In the genomic region with DNA sequence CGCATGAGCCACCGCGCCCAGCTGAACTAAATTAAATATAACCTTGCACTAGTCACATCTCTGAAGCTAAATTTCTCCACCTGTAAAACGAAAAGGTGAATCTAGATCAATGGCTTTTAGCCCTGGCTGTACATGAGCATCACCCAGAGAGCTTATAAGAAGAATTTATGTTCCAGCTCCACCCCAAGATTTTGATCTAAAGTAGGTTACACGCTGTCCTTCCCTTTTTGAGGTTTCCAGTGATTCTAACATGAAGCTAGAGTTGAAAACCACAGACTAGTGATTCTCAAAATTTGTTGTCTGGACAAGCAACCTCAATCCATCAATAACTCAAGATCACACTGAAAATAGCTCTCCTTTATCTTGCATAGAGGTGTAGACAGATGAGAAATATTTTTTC, we compare ENCODE assay signal across 14 cellular contexts.
A peak's percentile ranks its signal among the peaks of the same experiment; 100 is the strongest.
DNase-seq lines count a peak whose midpoint lies in the region; ATAC-seq and TF ChIP-seq lines count a peak whose summit lies in the region.
"Had no signal": no experiment of that assay in that cellular context is flagged by ENCODE, and none has a peak within 500 bp of the region (broad histone marks: within the 10 kb centered on the region; RNA-seq: fewer than 3 reads in every experiment).

No MANE protein-coding gene starts in this region.

- peak overlapping the region; percentile 62 for H3K27ac Mint-ChIP-seq in activated naive CD8-positive, alpha-beta T cell treated with anti-CD3 and anti-CD28 coated beads, Interleukin-2, amount 10 ng/mL, durations not matched to agents 7 days and 5 days
- no peak overlapping the region for H3K27ac Mint-ChIP-seq in activated naive CD8-positive, alpha-beta T cell treated with anti-CD3 and anti-CD28 coated beads for 36 hours
- H3K27ac Mint-ChIP-seq in T-helper 1 cell treated with Interleukin-12 subunit alpha and Interleukin-12 subunit beta and Interleukin-4 antibody, amounts not matched to agents 30 μg/mL and 1 μg/mL, for 36 hours = peak overlapping the region; percentile 52
- H3K27ac Mint-ChIP-seq in activated T-helper 2 cell treated with anti-CD3 and anti-CD28 coated beads, Interferon-gamma antibody, Interleukin-2, Interleukin-4, amounts not matched to agents 10 μg/mL and 5 μg/mL and 100 μg/mL, durations not matched to agents 14 hours and 24 hours and 36 hours = peak overlapping the region; percentile 40

- ATAC-seq in activated naive CD8-positive, alpha-beta T cell treated with anti-CD3 and anti-CD28 coated beads, Interleukin-2, amount 10 ng/mL, durations not matched to agents 7 days and 5 days (ENCODE audit: low read depth) = peak; percentile 41
- no peak for ATAC-seq in HG03196 (IDR thresholded peaks at IDR 0.05; ENCODE audit: unreplicated experiment)
- ATAC-seq: Right ventricle myocardium inferior had no signal

- H3K4me3 Mint-ChIP-seq in activated naive CD8-positive, alpha-beta T cell treated with anti-CD3 and anti-CD28 coated beads, Interleukin-2, amount 10 ng/mL, durations not matched to agents 7 days and 5 days = peak overlapping the region; percentile 49
- H3K4me3 Mint-ChIP-seq in activated naive CD8-positive, alpha-beta T cell treated with anti-CD3 and anti-CD28 coated beads for 36 hours = no peak overlapping the region
- H3K4me3 Mint-ChIP-seq in T-helper 1 cell treated with Interleukin-12 subunit alpha and Interleukin-12 subunit beta and Interleukin-4 antibody, amounts not matched to agents 30 μg/mL and 1 μg/mL, for 36 hours = peak overlapping the region; percentile 50
- no peak overlapping the region for H3K4me3 Mint-ChIP-seq in activated T-helper 2 cell treated with anti-CD3 and anti-CD28 coated beads, Interferon-gamma antibody, Interleukin-2, Interleukin-4, amounts not matched to agents 10 μg/mL and 5 μg/mL and 100 μg/mL, durations not matched to agents 14 hours and 24 hours and 36 hours (ENCODE audit: low read depth)

- H3K9me3 Mint-ChIP-seq in activated naive CD8-positive, alpha-beta T cell treated with anti-CD3 and anti-CD28 coated beads, Interleukin-2, amount 10 ng/mL, durations not matched to agents 7 days and 5 days = no peaks in the 10 kb centered on the region
- no peaks in the 10 kb centered on the region for H3K9me3 Mint-ChIP-seq in activated naive CD8-positive, alpha-beta T cell treated with anti-CD3 and anti-CD28 coated beads for 36 hours
- H3K9me3 Mint-ChIP-seq in T-helper 1 cell treated with Interleukin-12 subunit alpha and Interleukin-12 subunit beta and Interleukin-4 antibody, amounts not matched to agents 30 μg/mL and 1 μg/mL, for 36 hours = no peaks in the 10 kb centered on the region
- no peaks in the 10 kb centered on the region for H3K9me3 Mint-ChIP-seq in activated T-helper 2 cell treated with anti-CD3 and anti-CD28 coated beads, Interferon-gamma antibody, Interleukin-2, Interleukin-4, amounts not matched to agents 10 μg/mL and 5 μg/mL and 100 μg/mL, durations not matched to agents 14 hours and 24 hours and 36 hours

- POLR2A ChIA-PET in activated naive CD8-positive, alpha-beta T cell treated with anti-CD3 and anti-CD28 coated beads, Interleukin-2, amount 10 ng/mL, durations not matched to agents 7 days and 5 days (lab: Charles Lee) = interaction anchor here (0.5 to 1.7 kb wide), 2 partner anchors 15 to 92 kb away, joined by 4 to 5 read pairs; no protein-coding TSS in a partner anchor

- H3K4me1 Mint-ChIP-seq in activated naive CD8-positive, alpha-beta T cell treated with anti-CD3 and anti-CD28 coated beads, Interleukin-2, amount 10 ng/mL, durations not matched to agents 7 days and 5 days = peaks cover 15% of the 10 kb centered on the region
- peaks cover 11% of the 10 kb centered on the region for H3K4me1 Mint-ChIP-seq in activated naive CD8-positive, alpha-beta T cell treated with anti-CD3 and anti-CD28 coated beads for 36 hours
- peaks cover 29% of the 10 kb centered on the region for H3K4me1 Mint-ChIP-seq in T-helper 1 cell treated with Interleukin-12 subunit alpha and Interleukin-12 subunit beta and Interleukin-4 antibody, amounts not matched to agents 30 μg/mL and 1 μg/mL, for 36 hours (ENCODE audit: low read depth)
- H3K4me1 Mint-ChIP-seq in activated T-helper 2 cell treated with anti-CD3 and anti-CD28 coated beads, Interferon-gamma antibody, Interleukin-2, Interleukin-4, amounts not matched to agents 10 μg/mL and 5 μg/mL and 100 μg/mL, durations not matched to agents 14 hours and 24 hours and 36 hours (ENCODE audit: low read depth) = peaks cover 27% of the 10 kb centered on the region

- DNase-seq in activated naive CD8-positive, alpha-beta T cell treated with anti-CD3 and anti-CD28 coated beads, Interleukin-2, amount 10 ng/mL, durations not matched to agents 7 days and 5 days = no peak
- DNase-seq in activated naive CD8-positive, alpha-beta T cell treated with anti-CD3 and anti-CD28 coated beads for 36 hours = no peak
- DNase-seq in activated T-helper 2 cell treated with anti-CD3 and anti-CD28 coated beads, Interferon-gamma antibody, Interleukin-2, Interleukin-4, amounts not matched to agents 10 μg/mL and 5 μg/mL and 100 μg/mL, durations not matched to agents 14 hours and 24 hours and 36 hours (ENCODE audit: low spot score) = no peak
- no peak for DNase-seq in GM13977 (ENCODE audit: low spot score)
- no peak for DNase-seq in activated effector memory CD4-positive, alpha-beta T cell treated with Interleukin-2 at 50 U/mL for 16 hours
- DNase-seq: C1 segment of cervical spinal cord; DMS79 treated with DMSO at 0.1 percent for 48 hours; GOT3; NCI-H1105 treated with DMSO at 0.1 percent for 48 hours; NCI-H1694; NK-92 treated with Interleukin-12 subunit alpha and Interleukin-12 subunit beta, amount 100 ng/mL, for 24 hours had no signal

- intact Hi-C loops in activated T-helper 2 cell treated with anti-CD3 and anti-CD28 coated beads, Interferon-gamma antibody, Interleukin-2, Interleukin-4, amounts not matched to agents 10 μg/mL and 5 μg/mL and 100 μg/mL, durations not matched to agents 14 hours and 24 hours and 36 hours (cut with micrococcal nuclease) = loop anchor here (1.0 to 2.0 kb wide), 6 partner anchors 22 to 210 kb away; no protein-coding TSS in a partner anchor

- in situ Hi-C loops in GM13977 (cut with MboI; ENCODE audit: low pct_unique_long_range_greater_than_20kb, low sequenced_read_pairs, unreplicated experiment) = no loop called here

- TF ChIP-seq CTCF in GM13977 (IDR thresholded peaks at IDR 0.05; ENCODE audit: extremely low read depth, insufficient read depth, missing control alignments) = no peak

- peaks cover 1% of the 10 kb centered on the region for H3K27me3 Mint-ChIP-seq in activated naive CD8-positive, alpha-beta T cell treated with anti-CD3 and anti-CD28 coated beads, Interleukin-2, amount 10 ng/mL, durations not matched to agents 7 days and 5 days
- peaks cover 6% of the 10 kb centered on the region for H3K27me3 Mint-ChIP-seq in activated naive CD8-positive, alpha-beta T cell treated with anti-CD3 and anti-CD28 coated beads for 36 hours
- H3K27me3 Mint-ChIP-seq in T-helper 1 cell treated with Interleukin-12 subunit alpha and Interleukin-12 subunit beta and Interleukin-4 antibody, amounts not matched to agents 30 μg/mL and 1 μg/mL, for 36 hours (ENCODE audit: low read depth) = peaks cover 19% of the 10 kb centered on the region
- H3K27me3 Mint-ChIP-seq in activated T-helper 2 cell treated with anti-CD3 and anti-CD28 coated beads, Interferon-gamma antibody, Interleukin-2, Interleukin-4, amounts not matched to agents 10 μg/mL and 5 μg/mL and 100 μg/mL, durations not matched to agents 14 hours and 24 hours and 36 hours (ENCODE audit: low read depth) = peaks cover 49% of the 10 kb centered on the region

- peaks cover 2% of the 10 kb centered on the region for H3K36me3 Mint-ChIP-seq in activated naive CD8-positive, alpha-beta T cell treated with anti-CD3 and anti-CD28 coated beads, Interleukin-2, amount 10 ng/mL, durations not matched to agents 7 days and 5 days
- no peaks in the 10 kb centered on the region for H3K36me3 Mint-ChIP-seq in activated naive CD8-positive, alpha-beta T cell treated with anti-CD3 and anti-CD28 coated beads for 36 hours
- H3K36me3 Mint-ChIP-seq in T-helper 1 cell treated with Interleukin-12 subunit alpha and Interleukin-12 subunit beta and Interleukin-4 antibody, amounts not matched to agents 30 μg/mL and 1 μg/mL, for 36 hours (ENCODE audit: low read depth) = peaks cover 2% of the 10 kb centered on the region
- H3K36me3 Mint-ChIP-seq in activated T-helper 2 cell treated with anti-CD3 and anti-CD28 coated beads, Interferon-gamma antibody, Interleukin-2, Interleukin-4, amounts not matched to agents 10 μg/mL and 5 μg/mL and 100 μg/mL, durations not matched to agents 14 hours and 24 hours and 36 hours (ENCODE audit: low read depth) = no peaks in the 10 kb centered on the region

Comparison
In these comparisons a context has a peak if more than half of its experiments do, and no peak if none do; other contexts are left out.
1. H3K4me3 Mint-ChIP-seq: peak in activated naive CD8-positive, alpha-beta T cell treated with anti-CD3 and anti-CD28 coated beads, Interleukin-2, amount 10 ng/mL, durations not matched to agents 7 days and 5 days (single experiment) and T-helper 1 cell treated with Interleukin-12 subunit alpha and Interleukin-12 subunit beta and Interleukin-4 antibody, amounts not matched to agents 30 μg/mL and 1 μg/mL, for 36 hours (single experiment); none in activated naive CD8-positive, alpha-beta T cell treated with anti-CD3 and anti-CD28 coated beads for 36 hours (single experiment) and activated T-helper 2 cell treated with anti-CD3 and anti-CD28 coated beads, Interferon-gamma antibody, Interleukin-2, Interleukin-4, amounts not matched to agents 10 μg/mL and 5 μg/mL and 100 μg/mL, durations not matched to agents 14 hours and 24 hours and 36 hours (single experiment).